38 cellular contexts compared by ENCODE assay signal in genomic region chr11:17782938-17783337, GRCh38. TPM values are rescaled to one million over a fixed set of nuclear protein-coding genes. Genes with fewer than 3 reads are reported as not detected.
"Had no signal": no experiment of that assay in that cellular context is flagged by ENCODE, and none has a peak within 500 bp of the region (broad histone marks: within the 10 kb centered on the region; RNA-seq: fewer than 3 reads in every experiment).

No MANE protein-coding gene starts in this region.

- H3K9ac ChIP-seq: KMS-11 had no signal

- DNase-seq: Karpas-422, Kasumi-1, KG1, MG63, MM.1S, MV-4-11, NCI-H1048, NCI-H1092, NCI-H1092 treated with DMSO at 0.1 percent for 48 hours, NCI-H1105, NCI-H1105 treated with DMSO at 0.1 percent for 48 hours, NCI-H1417, NCI-H1417 treated with DMSO at 0.1 percent for 48 hours, NCI-H1436, NCI-H1436 treated with DMSO at 0.1 percent for 48 hours, NCI-H146, NCI-H1694, NCI-H1694 treated with DMSO at 0.1 percent for 48 hours, NCI-H187, NCI-H187 treated with DMSO at 0.1 percent for 48 hours, NCI-H1930, NCI-H2029, NCI-H2029 treated with DMSO at 0.1 percent for 48 hours, NCI-H2081, NCI-H2081 treated with DMSO at 0.1 percent for 48 hours, NCI-H2107, NCI-H2171, NCI-H2171 treated with DMSO at 0.1 percent for 48 hours, NCI-H2227 treated with DMSO at 0.1 percent for 48 hours, NCI-H226, NCI-H345, NCI-H446, NCI-H446 treated with DMSO at 0.1 percent for 48 hours, NCI-H510A had no signal

- H3K36me3 ChIP-seq: MG63 had no signal

- H3K4me3 ChIP-seq: MG63 had no signal

- H3K4me2 ChIP-seq: KMS-11 had no signal

- H3K27me3 ChIP-seq: MG63 had no signal

- H3K9me3 ChIP-seq: MG63 had no signal

- H3K27ac ChIP-seq: KMS-11 had no signal

RNA-seq across cellular contexts. Expression of gene KCNC1, which starts 48.4 kb away (rescaled TPM):
- total RNA-seq: M059J, MCF 10A, NCI-H460 had no signal
